In the genomic region with DNA sequence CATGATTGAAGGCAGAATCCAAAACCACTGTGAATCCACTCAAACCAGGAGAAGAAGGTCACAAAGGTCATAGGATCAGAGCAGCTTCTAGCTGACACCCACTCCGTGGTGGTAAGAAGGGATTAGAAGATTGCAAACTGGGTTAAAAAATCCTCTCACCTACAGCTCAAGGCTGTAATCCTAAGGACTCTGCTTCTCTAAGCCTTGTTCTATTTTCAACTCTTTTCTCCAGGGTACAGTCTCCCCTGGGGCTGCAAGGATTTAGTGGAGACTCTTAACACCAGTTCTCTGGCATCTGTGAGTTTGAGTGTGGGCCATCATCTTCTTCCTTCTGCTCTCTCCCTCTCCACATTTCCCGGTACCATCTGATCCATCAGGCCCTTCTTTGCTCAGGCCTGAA, we compare ENCODE assay signal across 2 cellular contexts.
TF ChIP-seq lines count a peak whose summit lies in the region.

A gene (plus strand): TSS at position 264 of the 400 bp plus-strand sequence. CDS start 250 bp downstream, outside the sequence.

TF ChIP-seq in IMR-90, 13 proteins besides CTCF, POLR2A, EP300 and RAD21:
- TF ChIP-seq MAFK (IDR thresholded peaks at IDR 0.05; ENCODE audit: low read depth, low read length) = no peak
- TF ChIP-seq MXI1 (IDR thresholded peaks at IDR 0.05; ENCODE audit: borderline replicate concordance, low read depth, low read length) = no peak
- no peak for TF ChIP-seq CEBPB (IDR thresholded peaks at IDR 0.05; ENCODE audit: low read depth, low read length)
- no peak for TF ChIP-seq CHD1 (IDR thresholded peaks at IDR 0.05; ENCODE audit: low read depth, low read length)
- TF ChIP-seq RFX5 (IDR thresholded peaks at IDR 0.05; ENCODE audit: low read depth, low read length) = no peak
- no peak for TF ChIP-seq FOS (IDR thresholded peaks at IDR 0.05; ENCODE audit: low read depth, low read length)
- TF ChIP-seq BHLHE40 (IDR thresholded peaks at IDR 0.05; ENCODE audit: low read depth, low read length) = no peak

TF ChIP-seq in K562, 482 proteins besides CTCF, POLR2A, EP300 and RAD21:
- TF ChIP-seq GABPB1 (CRISPR knock-in tag; IDR thresholded peaks at IDR 0.05) = no peak
- no peak for TF ChIP-seq SMARCA5 (IDR thresholded peaks at IDR 0.05)
- TF ChIP-seq, protein P1, sequence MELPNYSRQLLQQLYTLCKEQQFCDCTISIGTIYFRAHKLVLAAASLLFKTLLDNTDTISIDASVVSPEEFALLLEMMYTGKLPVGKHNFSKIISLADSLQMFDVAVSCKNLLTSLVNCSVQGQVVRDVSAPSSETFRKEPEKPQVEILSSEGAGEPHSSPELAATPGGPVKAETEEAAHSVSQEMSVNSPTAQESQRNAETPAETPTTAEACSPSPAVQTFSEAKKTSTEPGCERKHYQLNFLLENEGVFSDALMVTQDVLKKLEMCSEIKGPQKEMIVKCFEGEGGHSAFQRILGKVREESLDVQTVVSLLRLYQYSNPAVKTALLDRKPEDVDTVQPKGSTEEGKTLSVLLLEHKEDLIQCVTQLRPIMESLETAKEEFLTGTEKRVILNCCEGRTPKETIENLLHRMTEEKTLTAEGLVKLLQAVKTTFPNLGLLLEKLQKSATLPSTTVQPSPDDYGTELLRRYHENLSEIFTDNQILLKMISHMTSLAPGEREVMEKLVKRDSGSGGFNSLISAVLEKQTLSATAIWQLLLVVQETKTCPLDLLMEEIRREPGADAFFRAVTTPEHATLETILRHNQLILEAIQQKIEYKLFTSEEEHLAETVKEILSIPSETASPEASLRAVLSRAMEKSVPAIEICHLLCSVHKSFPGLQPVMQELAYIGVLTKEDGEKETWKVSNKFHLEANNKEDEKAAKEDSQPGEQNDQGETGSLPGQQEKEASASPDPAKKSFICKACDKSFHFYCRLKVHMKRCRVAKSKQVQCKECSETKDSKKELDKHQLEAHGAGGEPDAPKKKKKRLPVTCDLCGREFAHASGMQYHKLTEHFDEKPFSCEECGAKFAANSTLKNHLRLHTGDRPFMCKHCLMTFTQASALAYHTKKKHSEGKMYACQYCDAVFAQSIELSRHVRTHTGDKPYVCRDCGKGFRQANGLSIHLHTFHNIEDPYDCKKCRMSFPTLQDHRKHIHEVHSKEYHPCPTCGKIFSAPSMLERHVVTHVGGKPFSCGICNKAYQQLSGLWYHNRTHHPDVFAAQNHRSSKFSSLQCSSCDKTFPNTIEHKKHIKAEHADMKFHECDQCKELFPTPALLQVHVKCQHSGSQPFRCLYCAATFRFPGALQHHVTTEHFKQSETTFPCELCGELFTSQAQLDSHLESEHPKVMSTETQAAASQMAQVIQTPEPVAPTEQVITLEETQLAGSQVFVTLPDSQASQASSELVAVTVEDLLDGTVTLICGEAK (IDR thresholded peaks at IDR 0.05) = no peak
- TF ChIP-seq, protein P1 (CRISPR knock-in tag; IDR thresholded peaks at IDR 0.05) = no peak
- TF ChIP-seq ZNF830 (CRISPR knock-in tag; IDR thresholded peaks at IDR 0.05) = no peak
- TF ChIP-seq ZNF274 (IDR thresholded peaks at IDR 0.05; ENCODE audit: borderline replicate concordance, low read depth, low read length) = no peak
- no peak for TF ChIP-seq NFIX (CRISPR knock-in tag; IDR thresholded peaks at IDR 0.05; ENCODE audit: low read depth)
- TF ChIP-seq SAFB2 (IDR thresholded peaks at IDR 0.05; ENCODE audit: borderline replicate concordance, low read depth, low read length, severe bottlenecking) = no peak
- TF ChIP-seq SRSF1 (IDR thresholded peaks at IDR 0.05; ENCODE audit: low read depth, low read length) = no peak
- TF ChIP-seq PHF8 (IDR thresholded peaks at IDR 0.05; ENCODE audit: borderline replicate concordance, low read length) = no peak
- TF ChIP-seq, protein P2, sequence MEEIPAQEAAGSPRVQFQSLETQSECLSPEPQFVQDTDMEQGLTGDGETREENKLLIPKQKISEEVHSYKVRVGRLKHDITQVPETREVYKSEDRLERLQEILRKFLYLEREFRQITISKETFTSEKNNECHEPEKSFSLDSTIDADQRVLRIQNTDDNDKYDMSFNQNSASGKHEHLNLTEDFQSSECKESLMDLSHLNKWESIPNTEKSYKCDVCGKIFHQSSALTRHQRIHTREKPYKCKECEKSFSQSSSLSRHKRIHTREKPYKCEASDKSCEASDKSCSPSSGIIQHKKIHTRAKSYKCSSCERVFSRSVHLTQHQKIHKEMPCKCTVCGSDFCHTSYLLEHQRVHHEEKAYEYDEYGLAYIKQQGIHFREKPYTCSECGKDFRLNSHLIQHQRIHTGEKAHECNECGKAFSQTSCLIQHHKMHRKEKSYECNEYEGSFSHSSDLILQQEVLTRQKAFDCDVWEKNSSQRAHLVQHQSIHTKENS (CRISPR knock-in tag; IDR thresholded peaks at IDR 0.05) = no peak
TF ChIP-seq in K562: peak in this region for 0.
